ENCODE assay signal across 1 cellular context in genomic region chr7:74173866-74174605, GRCh38.
A peak's percentile ranks its signal among the peaks of the same experiment; 100 is the strongest.
TF ChIP-seq lines count a peak whose summit lies in the region.

EIF4H (plus strand) TSS chr7:74174356; CDS start chr7:74174384, 28 bp downstream.

TF ChIP-seq in HepG2, 621 proteins besides CTCF, POLR2A, EP300 and RAD21 (continued from another document and continues in another):
- TF ChIP-seq AKNA (CRISPR knock-in tag; IDR thresholded peaks at IDR 0.05; ENCODE audit: borderline replicate concordance): no peak
- TF ChIP-seq ZNF18 (CRISPR knock-in tag; IDR thresholded peaks at IDR 0.05; ENCODE audit: insufficient replicate concordance): no peak
- TF ChIP-seq ZNF30 (CRISPR knock-in tag; IDR thresholded peaks at IDR 0.05): no peak
- no peak for TF ChIP-seq NFE2L1 (CRISPR knock-in tag; IDR thresholded peaks at IDR 0.05; ENCODE audit: borderline replicate concordance)
- peak; percentile 81; the same call in 1 of the 2 replicates for TF ChIP-seq ZNF33B (CRISPR knock-in tag; IDR thresholded peaks at IDR 0.05)
- peak; percentile 85 for TF ChIP-seq HNRNPLL (IDR thresholded peaks at IDR 0.05; ENCODE audit: low read depth, low read length, poor library complexity, severe bottlenecking)
- no peak for TF ChIP-seq ZBTB49 (CRISPR knock-in tag; IDR thresholded peaks at IDR 0.05; ENCODE audit: borderline replicate concordance)
- 0 out of 4 replicates have a peak, but pooled peaks of 1 of the 2 experiments have one; percentile 18 for TF ChIP-seq REST (IDR thresholded peaks at IDR 0.05; ENCODE audit: borderline replicate concordance in 1 of 2, low read depth in 1 of 2, low read length in 2 of 2)
- no peak for TF ChIP-seq NFE2L2 (IDR thresholded peaks at IDR 0.05; ENCODE audit: low read length)
- no peak; the same call in 1 of the 2 replicates for TF ChIP-seq SMAD3 (CRISPR knock-in tag; IDR thresholded peaks at IDR 0.05)
- no peak for TF ChIP-seq WIZ (CRISPR knock-in tag; IDR thresholded peaks at IDR 0.05)
- TF ChIP-seq ZNF678 (CRISPR knock-in tag; IDR thresholded peaks at IDR 0.05): peak; percentile 72; the same call in 1 of the 2 replicates
- peak; percentile 61; the same call in 1 of the 2 replicates for TF ChIP-seq ZNF740 (CRISPR knock-in tag; IDR thresholded peaks at IDR 0.05)
- no peak for TF ChIP-seq ZSCAN5A (CRISPR knock-in tag; IDR thresholded peaks at IDR 0.05; ENCODE audit: borderline replicate concordance)
- TF ChIP-seq AKAP8 (CRISPR knock-in tag; IDR thresholded peaks at IDR 0.05): no peak
- no peak for TF ChIP-seq ZNF788 (CRISPR knock-in tag; IDR thresholded peaks at IDR 0.05; ENCODE audit: borderline replicate concordance)
- TF ChIP-seq IKZF4 (CRISPR knock-in tag; IDR thresholded peaks at IDR 0.05; ENCODE audit: borderline replicate concordance, low read depth, not compliant biosample characterization): peak; percentile 49
- no peak for TF ChIP-seq THAP9 (CRISPR knock-in tag; IDR thresholded peaks at IDR 0.05; ENCODE audit: borderline replicate concordance)
- TF ChIP-seq THAP7 (CRISPR knock-in tag; IDR thresholded peaks at IDR 0.05): no peak
- no peak for TF ChIP-seq ZKSCAN8 (CRISPR knock-in tag; IDR thresholded peaks at IDR 0.05; ENCODE audit: borderline replicate concordance)
- peak; percentile 92 for TF ChIP-seq ZNF563 (CRISPR knock-in tag; IDR thresholded peaks at IDR 0.05)
- TF ChIP-seq ZNF44 (CRISPR knock-in tag; IDR thresholded peaks at IDR 0.05): 0 out of 2 replicates have a peak, but pooled peaks have one; percentile 47
- TF ChIP-seq ZFP37 (CRISPR knock-in tag; IDR thresholded peaks at IDR 0.05; ENCODE audit: borderline replicate concordance): peak; percentile 57; the same call in 1 of the 2 replicates
- 0 out of 2 replicates have a peak, but pooled peaks have one; percentile 28 for TF ChIP-seq MAF1 (CRISPR knock-in tag; IDR thresholded peaks at IDR 0.05; ENCODE audit: borderline replicate concordance)
- TF ChIP-seq XRCC5 (optimal IDR thresholded peaks at IDR 0.05; ENCODE audit: low read length): peak; percentile 7
- no peak for TF ChIP-seq DNMT3B (CRISPR knock-in tag; conservative IDR thresholded peaks at IDR 0.05)
- peak; percentile 39; the same call in 1 of the 2 replicates for TF ChIP-seq KDM4B (CRISPR knock-in tag; IDR thresholded peaks at IDR 0.05)
- TF ChIP-seq RFX5 (IDR thresholded peaks at IDR 0.05; ENCODE audit: low read depth, low read length): no peak
- TF ChIP-seq ADNP (CRISPR knock-in tag; IDR thresholded peaks at IDR 0.05): no peak
- TF ChIP-seq ZNF281 (CRISPR knock-in tag; IDR thresholded peaks at IDR 0.05; ENCODE audit: borderline replicate concordance): 0 out of 2 replicates have a peak, but pooled peaks have one; percentile 48
- no peak for TF ChIP-seq ZMYM2 (CRISPR knock-in tag; IDR thresholded peaks at IDR 0.05)
- TF ChIP-seq ZNF263 (CRISPR knock-in tag; IDR thresholded peaks at IDR 0.05): peak; percentile 22; the same call in 1 of the 2 replicates
- no peak for TF ChIP-seq ZNF326 (CRISPR knock-in tag; IDR thresholded peaks at IDR 0.05; ENCODE audit: borderline replicate concordance)
- TF ChIP-seq GPN1 (CRISPR knock-in tag; IDR thresholded peaks at IDR 0.05; ENCODE audit: borderline replicate concordance): peak; percentile 40; the same call in 1 of the 2 replicates
- 0 out of 2 replicates have a peak, but pooled peaks have one; percentile 44 for TF ChIP-seq SNAPC2 (CRISPR knock-in tag; IDR thresholded peaks at IDR 0.05)
- TF ChIP-seq KAT8 (CRISPR knock-in tag; IDR thresholded peaks at IDR 0.05): peak; percentile 63; the same call in 1 of the 2 replicates
- 0 out of 2 replicates have a peak, but pooled peaks have one; percentile 55 for TF ChIP-seq SMAD1 (CRISPR knock-in tag; IDR thresholded peaks at IDR 0.05; ENCODE audit: borderline replicate concordance, low read depth)
- no peak for TF ChIP-seq ZBTB42 (CRISPR knock-in tag; IDR thresholded peaks at IDR 0.05)
